17 cellular contexts compared by ENCODE assay signal in genomic region chr12:96442906-96443305, GRCh38.
"Had no signal": no experiment of that assay in that cellular context is flagged by ENCODE, and none has a peak within 500 bp of the region (broad histone marks: within the 10 kb centered on the region; RNA-seq: fewer than 3 reads in every experiment).

No MANE protein-coding gene starts in this region.

- H3K27me3 Mint-ChIP-seq: activated CD4-positive, alpha-beta T cell treated with anti-CD3 and anti-CD28 coated beads for 36 hours; activated T-helper 17 cell treated with anti-CD3 and anti-CD28 coated beads, Interleukin-2, amount 50 U/mL, for 72 hours; brain; stimulated activated naive B cell treated with anti-CD40 and anti-IgM and Interleukin-4, amounts not matched to agents 10 μg/mL and 1 μg/mL and 100 μg/mL, for 72 hours had no signal

- H3K36me3 Mint-ChIP-seq: brain; stimulated activated naive B cell treated with anti-CD40 and anti-IgM and Interleukin-4, amounts not matched to agents 10 μg/mL and 1 μg/mL and 100 μg/mL, for 72 hours had no signal

- DNase-seq: activated CD4-positive, alpha-beta T cell treated with anti-CD3 and anti-CD28 coated beads for 36 hours; activated CD8-positive, alpha-beta memory T cell treated with anti-CD3 and anti-CD28 coated beads for 24 hours; activated naive CD4-positive, alpha-beta T cell treated with Interleukin-2 at 50 U/mL for 16 hours; central memory CD4-positive, alpha-beta T cell; foreskin keratinocyte; heart left ventricle; left colon; posterior cingulate gyrus; SIG-M5; stimulated activated CD4-positive, alpha-beta T cell treated with anti-CD3 and anti-CD28 coated beads, Interleukin-4, amount 100 ng/mL, for 1 hour; stimulated activated naive B cell treated with anti-CD40 and anti-IgM and Interleukin-4, amounts not matched to agents 10 μg/mL and 1 μg/mL and 100 μg/mL, for 72 hours; substantia nigra; transverse colon; WERI-Rb-1 had no signal

- H3K4me3 Mint-ChIP-seq: activated CD4-positive, alpha-beta T cell treated with anti-CD3 and anti-CD28 coated beads for 36 hours; activated T-helper 17 cell treated with anti-CD3 and anti-CD28 coated beads, Interleukin-2, amount 50 U/mL, for 72 hours; brain; stimulated activated naive B cell treated with anti-CD40 and anti-IgM and Interleukin-4, amounts not matched to agents 10 μg/mL and 1 μg/mL and 100 μg/mL, for 72 hours; T-helper 1 cell treated with Interleukin-12 subunit alpha and Interleukin-12 subunit beta and Interleukin-4 antibody, amounts not matched to agents 30 μg/mL and 1 μg/mL, for 36 hours had no signal

- H3K9me3 Mint-ChIP-seq: activated T-helper 17 cell treated with anti-CD3 and anti-CD28 coated beads, Interleukin-2, amount 50 U/mL, for 72 hours; T-helper 1 cell treated with Interleukin-12 subunit alpha and Interleukin-12 subunit beta and Interleukin-4 antibody, amounts not matched to agents 30 μg/mL and 1 μg/mL, for 36 hours had no signal

- H3K27ac Mint-ChIP-seq: activated CD4-positive, alpha-beta T cell treated with anti-CD3 and anti-CD28 coated beads for 36 hours; activated T-helper 17 cell treated with anti-CD3 and anti-CD28 coated beads, Interleukin-2, amount 50 U/mL, for 72 hours; brain; stimulated activated naive B cell treated with anti-CD40 and anti-IgM and Interleukin-4, amounts not matched to agents 10 μg/mL and 1 μg/mL and 100 μg/mL, for 72 hours; T-helper 1 cell treated with Interleukin-12 subunit alpha and Interleukin-12 subunit beta and Interleukin-4 antibody, amounts not matched to agents 30 μg/mL and 1 μg/mL, for 36 hours had no signal

- ATAC-seq: activated CD4-positive, alpha-beta T cell treated with anti-CD3 and anti-CD28 coated beads for 36 hours; activated T-helper 17 cell treated with anti-CD3 and anti-CD28 coated beads, Interleukin-2, amount 50 U/mL, for 72 hours; foreskin keratinocyte; heart left ventricle; left colon; stimulated activated naive B cell treated with anti-CD40 and anti-IgM and Interleukin-4, amounts not matched to agents 10 μg/mL and 1 μg/mL and 100 μg/mL, for 72 hours had no signal
